In the genomic region with DNA sequence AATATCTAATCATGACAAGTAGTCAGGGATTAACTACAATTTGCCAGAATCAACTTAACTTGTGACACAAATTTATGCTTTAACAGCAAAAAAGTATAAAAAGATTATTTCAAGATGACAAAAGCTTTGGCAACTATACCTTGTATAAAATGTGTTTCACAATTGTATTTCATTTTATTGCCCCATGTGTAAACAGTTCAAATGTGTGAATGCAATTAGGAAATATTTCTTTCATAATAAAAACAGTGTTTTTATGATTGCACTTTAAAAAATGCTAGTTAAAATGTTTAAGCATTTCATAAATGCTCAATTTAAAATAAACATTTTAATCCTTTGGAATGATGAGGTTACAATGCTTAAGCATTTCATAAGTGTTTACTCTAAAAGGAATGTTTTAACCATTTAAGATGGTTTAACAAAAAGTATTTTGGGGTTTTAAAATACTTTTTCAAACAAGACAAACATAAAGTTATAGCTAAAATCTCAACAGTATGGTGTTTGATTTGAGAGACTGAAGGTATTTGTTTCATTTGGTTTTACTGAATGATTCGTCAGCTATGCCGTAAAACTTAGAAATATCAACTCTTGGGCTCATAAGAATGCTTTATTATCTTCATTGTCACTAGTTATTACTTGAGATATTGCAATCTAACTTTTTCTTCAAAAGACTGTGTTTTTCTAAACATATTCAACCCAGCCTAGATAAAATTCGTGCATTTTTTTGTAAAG, we compare ENCODE assay signal across 24 cellular contexts. TPM values are rescaled to one million over a fixed set of nuclear protein-coding genes. Genes with fewer than 3 reads are reported as not detected.
DNase-seq lines count a peak whose midpoint lies in the region; ATAC-seq, FAIRE-seq and TF ChIP-seq lines count a peak whose summit lies in the region.
"Had no signal": no experiment of that assay in that cellular context is flagged by ENCODE, and none has a peak within 500 bp of the region (broad histone marks: within the 10 kb centered on the region; RNA-seq: fewer than 3 reads in every experiment).

No MANE protein-coding gene starts in this region.

- FAIRE-seq in colon (lab: Jason Lieb, UNC), result peak; percentile 51
- FAIRE-seq in pancreas (lab: Jason Lieb, UNC), result peak; percentile 77
- FAIRE-seq: HTR-8/SVneo had no signal

- peak; percentile 80 for DNase-seq in EH (ENCODE audit: low read depth)
- peak; percentile 4 for DNase-seq in HCEC 1CT
- no peak for DNase-seq in pancreas
- no peak for DNase-seq in OCI-M1 (lab: John Stamatoyannopoulos, UW)
- no peak for DNase-seq in NCI-H82 treated with DMSO at 0.1 percent for 48 hours (lab: John Stamatoyannopoulos, UW; ENCODE audit: unreplicated experiment)
- DNase-seq in SHP77 (lab: John Stamatoyannopoulos, UW), result no peak
- DNase-seq: CD8-positive, alpha-beta memory T cell; DMS79 treated with DMSO at 0.1 percent for 48 hours; GF-D8; NCI-H146; NCI-H2081 treated with DMSO at 0.1 percent for 48 hours; NCI-H510A; NCI-H774; Right ventricle myocardium superior; SK-N-SH; T-cell had no signal

- H3K4me1 ChIP-seq in pancreas, result no peaks in the 10 kb centered on the region
- H3K4me1 ChIP-seq: BLaER1 treated with 17β-estradiol and CSF1 and Interleukin-3, amounts not matched to agents 10 nM and 100 nM had no signal

- no peak for ATAC-seq in pancreas
- no peak for ATAC-seq in GM18861 (IDR thresholded peaks at IDR 0.05; ENCODE audit: unreplicated experiment)
- ATAC-seq: HCT116, Panc1, T-cell had no signal

- TF ChIP-seq CTCF in pancreas (IDR thresholded peaks at IDR 0.05), result no peak

- 83 to 87% methylated on average over 3 of the region's 3 CpGs for WGBS in pancreas, 2 donors

- intact Hi-C loops in pancreas (cut with DNase I), result no loop called here

- no peak overlapping the region for H3K27ac ChIP-seq in pancreas
- H3K27ac ChIP-seq: BLaER1 treated with 17β-estradiol and CSF1 and Interleukin-3, amounts not matched to agents 10 nM and 100 nM; HL-60 had no signal

- no peaks in the 10 kb centered on the region for H3K9me3 ChIP-seq in pancreas
- H3K9me3 ChIP-seq: SK-N-SH had no signal

- no peaks in the 10 kb centered on the region for H3K27me3 ChIP-seq in pancreas

- H3K4me3 ChIP-seq in pancreas, result no peak overlapping the region
- H3K4me3 ChIP-seq: BLaER1 treated with 17β-estradiol and CSF1 and Interleukin-3, amounts not matched to agents 10 nM and 100 nM had no signal

- H3K36me3 ChIP-seq in pancreas, result no peaks in the 10 kb centered on the region
- H3K36me3 ChIP-seq: BLaER1 treated with 17β-estradiol and CSF1 and Interleukin-3, amounts not matched to agents 10 nM and 100 nM had no signal

RNA-seq across cellular contexts. Expression of gene SFTPD, which starts 50.1 kb away (rescaled TPM):
- total RNA-seq in pancreas, result 1 to 10 TPM; 1.5 to 3.2 (median 2.1) TPM
- polyA plus RNA-seq in pancreas, result 1 to 10 TPM; 1.7 to 5.9 TPM
- total RNA-seq: CD8-positive, alpha-beta memory T cell had no signal
- polyA plus RNA-seq: AG04450; CD8-positive, alpha-beta memory T cell had no signal

Comparison
In these comparisons a context has a peak if more than half of its experiments do, and no peak if none do; other contexts are left out.
1. DNase-seq: peak in EH (single experiment) and HCEC 1CT (single experiment); none in pancreas (0 of 6), OCI-M1 (single experiment), NCI-H82 treated with DMSO at 0.1 percent for 48 hours (single experiment) and SHP77 (0 of 2).